ENCODE assay signal across 21 cellular contexts in genomic region chr1:228955691-228956090, GRCh38.
DNase-seq lines count a peak whose midpoint lies in the region; ATAC-seq and TF ChIP-seq lines count a peak whose summit lies in the region.
"Had no signal": no experiment of that assay in that cellular context is flagged by ENCODE, and none has a peak within 500 bp of the region (broad histone marks: within the 10 kb centered on the region; RNA-seq: fewer than 3 reads in every experiment).

No MANE protein-coding gene starts in this region.

- no peaks in the 10 kb centered on the region for H3K36me3 ChIP-seq in kidney epithelial cell (ENCODE audit: control insufficient read depth, insufficient read depth, low read length)

- peaks cover 5 to 10% (median 6%) of the 10 kb centered on the region in 4 donors for H3K4me1 Mint-ChIP-seq in naive thymus-derived CD8-positive, alpha-beta T cell
- H3K4me1 Mint-ChIP-seq: activated CD4-positive, alpha-beta T cell treated with anti-CD3 and anti-CD28 coated beads, Interleukin-2, amount 10 ng/mL, durations not matched to agents 7 days and 5 days had no signal

- DNase-seq in AG04449 (ENCODE audit: low read depth, low spot score) (peak; percentile 14), HT1080 (ENCODE audit: low read depth) (peak; percentile 15), astrocyte of the hippocampus (ENCODE audit: low read depth, low spot score) (peak; percentile 47), kidney epithelial cell (ENCODE audit: low read depth) (peak; percentile 19), posterior cingulate gyrus (no peak), left colon (no peak)
- no peak for DNase-seq in naive thymus-derived CD8-positive, alpha-beta T cell
- DNase-seq: activated CD4-positive, alpha-beta T cell treated with anti-CD3 and anti-CD28 coated beads, Interleukin-2, amount 10 ng/mL, durations not matched to agents 7 days and 5 days; activated T-cell treated with anti-CD3 and anti-CD28 coated beads, Interleukin-2, amount 50 U/mL, for 48 hours; Calu3; erythroblast; hippocampal formation; left ventricle myocardium superior; naive thymus-derived CD4-positive, alpha-beta T cell; NCI-H1048; NCI-H2171 treated with DMSO at 0.1 percent for 48 hours; retina; SHP77 treated with DMSO at 0.1 percent for 48 hours; stimulated activated CD4-positive, alpha-beta T cell treated with anti-CD3 and anti-CD28 coated beads, Interleukin-2, amount 100 ng/mL, for 24 hours; T-helper 9 cell had no signal

- TF ChIP-seq CTCF in AG04449 (IDR thresholded peaks at IDR 0.05; ENCODE audit: insufficient read depth, low read length, missing control alignments) (no peak), kidney epithelial cell (IDR thresholded peaks at IDR 0.05; ENCODE audit: insufficient read depth, low read length, poor library complexity, severe bottlenecking) (no peak)

- no peaks in the 10 kb centered on the region for H3K36me3 Mint-ChIP-seq in naive thymus-derived CD8-positive, alpha-beta T cell
- H3K36me3 Mint-ChIP-seq: naive thymus-derived CD4-positive, alpha-beta T cell had no signal

- CTCF ChIA-PET in AG04449 (lab: Yijun Ruan, JAX) = interaction anchor here (0.8 kb wide), 1 partner anchor 272 kb away, joined by 3 read pairs; no protein-coding TSS in a partner anchor

- H3K9me3 Mint-ChIP-seq in naive thymus-derived CD8-positive, alpha-beta T cell = no peaks in the 10 kb centered on the region

- intact Hi-C loops in posterior cingulate gyrus (cut with DNase I) (no loop called here), left colon (cut with DNase I, micrococcal nuclease) (no loop called here)

- ATAC-seq in HG03025 (IDR thresholded peaks at IDR 0.05; ENCODE audit: low FRiP score, unreplicated experiment) = no peak
- ATAC-seq in naive thymus-derived CD8-positive, alpha-beta T cell = no peak
- no peak for ATAC-seq in left colon
- ATAC-seq: left ventricle myocardium superior; naive thymus-derived CD4-positive, alpha-beta T cell had no signal

- H3K4me3 Mint-ChIP-seq in naive thymus-derived CD8-positive, alpha-beta T cell = no peak overlapping the region
- H3K4me3 Mint-ChIP-seq: activated CD4-positive, alpha-beta T cell treated with anti-CD3 and anti-CD28 coated beads, Interleukin-2, amount 10 ng/mL, durations not matched to agents 7 days and 5 days; naive thymus-derived CD4-positive, alpha-beta T cell had no signal

- no peaks in the 10 kb centered on the region for H3K27me3 ChIP-seq in kidney epithelial cell (ENCODE audit: control insufficient read depth, insufficient read depth, low read length)

- H3K27me3 Mint-ChIP-seq in naive thymus-derived CD8-positive, alpha-beta T cell = no peaks in the 10 kb centered on the region
- H3K27me3 Mint-ChIP-seq: activated CD4-positive, alpha-beta T cell treated with anti-CD3 and anti-CD28 coated beads, Interleukin-2, amount 10 ng/mL, durations not matched to agents 7 days and 5 days had no signal

- H3K27ac Mint-ChIP-seq in naive thymus-derived CD8-positive, alpha-beta T cell = no peak overlapping the region
- H3K27ac Mint-ChIP-seq: activated CD4-positive, alpha-beta T cell treated with anti-CD3 and anti-CD28 coated beads, Interleukin-2, amount 10 ng/mL, durations not matched to agents 7 days and 5 days had no signal

- H3K4me3 ChIP-seq in AG04449 (ENCODE audit: low read depth, low read length) (no peak overlapping the region), kidney epithelial cell (ENCODE audit: low read depth, low read length) (no peak overlapping the region)

- POLR2A ChIA-PET in AG04449 (lab: Yijun Ruan, JAX) = no interaction called here
- POLR2A ChIA-PET in naive thymus-derived CD8-positive, alpha-beta T cell (lab: Charles Lee) = no interaction called here

Comparison
In these comparisons a context has a peak if more than half of its experiments do, and no peak if none do; other contexts are left out.
1. DNase-seq: peak in AG04449 (single experiment), HT1080 (single experiment), astrocyte of the hippocampus (single experiment) and kidney epithelial cell (single experiment); none in naive thymus-derived CD8-positive, alpha-beta T cell (0 of 10), posterior cingulate gyrus (0 of 10) and left colon (0 of 2).